ENCODE assay signal across 1 cellular context in the genomic region with DNA sequence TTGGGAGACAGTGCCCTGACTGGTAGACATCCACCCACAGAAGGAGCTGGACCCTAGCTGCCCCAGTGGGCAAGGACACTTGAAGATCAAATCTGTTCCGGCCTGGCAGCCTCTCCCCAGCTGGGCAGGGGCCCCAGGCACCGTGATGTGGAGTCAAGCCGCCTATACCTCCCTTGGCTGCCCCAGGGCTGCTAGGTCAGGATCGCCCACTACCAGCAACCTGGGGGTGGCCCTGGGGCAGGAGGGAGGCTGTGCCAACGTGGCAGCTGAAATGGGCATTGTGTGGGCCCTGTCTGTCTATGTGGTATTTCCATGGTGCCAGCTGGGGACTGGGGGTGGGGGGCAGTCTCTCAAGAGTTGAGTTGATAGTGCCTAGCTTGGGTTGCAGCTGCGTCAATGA.
TF ChIP-seq lines count a peak whose summit lies in the region.

No MANE protein-coding gene starts in this region.

TF ChIP-seq in A549, 52 proteins besides CTCF, POLR2A, EP300 and RAD21 (continued from another document):
- TF ChIP-seq, protein P1, sequence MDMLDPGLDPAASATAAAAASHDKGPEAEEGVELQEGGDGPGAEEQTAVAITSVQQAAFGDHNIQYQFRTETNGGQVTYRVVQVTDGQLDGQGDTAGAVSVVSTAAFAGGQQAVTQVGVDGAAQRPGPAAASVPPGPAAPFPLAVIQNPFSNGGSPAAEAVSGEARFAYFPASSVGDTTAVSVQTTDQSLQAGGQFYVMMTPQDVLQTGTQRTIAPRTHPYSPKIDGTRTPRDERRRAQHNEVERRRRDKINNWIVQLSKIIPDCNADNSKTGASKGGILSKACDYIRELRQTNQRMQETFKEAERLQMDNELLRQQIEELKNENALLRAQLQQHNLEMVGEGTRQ (IDR thresholded peaks at IDR 0.05): no peak
- TF ChIP-seq MYC (IDR thresholded peaks at IDR 0.05; ENCODE audit: borderline replicate concordance, low read length) (no peak), SMC3 (IDR thresholded peaks at IDR 0.05) (no peak), RFX5 (IDR thresholded peaks at IDR 0.05) (no peak), ATOH8 (CRISPR knock-in tag; IDR thresholded peaks at IDR 0.05; ENCODE audit: low read depth) (no peak), ZFP36 (IDR thresholded peaks at IDR 0.05; ENCODE audit: borderline replicate concordance, partially characterized antibody) (no peak)
